In the genomic region with DNA sequence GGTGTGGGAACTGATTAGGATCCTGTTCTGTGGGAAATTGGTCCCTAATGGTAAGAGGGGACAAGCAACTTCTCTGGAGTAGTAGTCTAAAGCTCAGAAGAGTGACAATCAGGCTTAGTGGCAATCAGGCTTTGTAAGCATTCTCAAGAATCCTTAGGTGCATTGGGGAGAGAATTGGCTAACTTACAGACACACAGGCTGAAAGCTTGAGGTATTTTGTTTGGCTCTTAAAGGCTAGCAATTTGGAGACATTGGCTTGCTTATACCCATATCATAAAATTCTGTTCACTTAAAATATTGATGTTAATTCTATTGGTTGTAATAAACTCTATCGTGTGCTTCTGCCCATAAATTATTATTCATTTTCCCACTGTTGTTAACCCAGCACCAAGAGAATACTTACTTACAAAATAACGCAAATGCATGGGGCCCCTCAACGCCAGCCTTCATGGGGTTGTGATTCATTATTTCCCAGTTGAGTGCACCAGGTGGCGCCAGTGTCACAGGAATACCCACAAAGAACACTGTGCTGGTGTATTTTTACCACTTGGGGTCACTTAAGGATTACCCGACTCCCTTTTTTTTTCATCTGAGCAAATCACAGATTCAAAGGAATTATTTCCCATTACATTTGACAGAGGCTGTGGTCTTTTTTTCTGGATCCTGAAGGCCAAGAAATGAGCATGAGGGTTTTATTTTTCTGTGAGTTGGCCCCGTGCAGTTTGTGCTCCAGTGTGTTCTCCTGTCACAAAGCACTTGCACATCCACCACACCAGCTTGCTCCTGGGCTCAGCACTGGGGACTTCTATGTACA, we compare ENCODE assay signal across 8 cellular contexts. TPM values are rescaled to one million over a fixed set of nuclear protein-coding genes. Genes with fewer than 3 reads are reported as not detected.
DNase-seq lines count a peak whose midpoint lies in the region; ATAC-seq and TF ChIP-seq lines count a peak whose summit lies in the region.

No MANE protein-coding gene starts in this region.

- peak; percentile 90 for TF ChIP-seq CTCF in psoas muscle (IDR thresholded peaks at IDR 0.05)

- 2 to 5% (median 3%) methylated on average over 6 of the region's 6 CpGs for WGBS in psoas muscle, 3 donors

- H3K27ac Mint-ChIP-seq in activated naive CD4-positive, alpha-beta T cell treated with anti-CD3 and anti-CD28 coated beads, Interleukin-2, amount 10 ng/mL, durations not matched to agents 7 days and 5 days: peak overlapping the region; percentile 55

- CTCF ChIA-PET in activated naive CD4-positive, alpha-beta T cell treated with anti-CD3 and anti-CD28 coated beads, Interleukin-2, amount 10 ng/mL, durations not matched to agents 7 days and 5 days (lab: Charles Lee): interaction anchor here (0.9 to 2.0 kb wide), 4 partner anchors 9 to 645 kb away, joined by 3 to 6 read pairs (median 6); no protein-coding TSS in a partner anchor

- H3K36me3 Mint-ChIP-seq in activated naive CD4-positive, alpha-beta T cell treated with anti-CD3 and anti-CD28 coated beads, Interleukin-2, amount 10 ng/mL, durations not matched to agents 7 days and 5 days: peaks cover 31% of the 10 kb centered on the region

- peaks cover 11% of the 10 kb centered on the region for H3K4me1 ChIP-seq in psoas muscle

- H3K9me3 Mint-ChIP-seq in activated naive CD4-positive, alpha-beta T cell treated with anti-CD3 and anti-CD28 coated beads, Interleukin-2, amount 10 ng/mL, durations not matched to agents 7 days and 5 days: peaks cover 6% of the 10 kb centered on the region

- no peaks in the 10 kb centered on the region for H3K27me3 ChIP-seq in psoas muscle (ENCODE audit: insufficient read depth in 3 of 3, low read length in 2 of 3)

- no peak overlapping the region for H3K4me3 ChIP-seq in psoas muscle

- H3K27ac ChIP-seq in psoas muscle: no peak overlapping the region

- ATAC-seq in GM21381 (IDR thresholded peaks at IDR 0.05; ENCODE audit: unreplicated experiment): peak; percentile 92
- peak; percentile 71 to 96 (median 85) for ATAC-seq in psoas muscle

- DNase-seq in EL: peak; percentile 67
- peak; percentile 56 for DNase-seq in HPDE6-E6E7 (ENCODE audit: extremely low spot score)
- DNase-seq in RKO (ENCODE audit: low spot score): peak; percentile 75
- peak; percentile 70 for DNase-seq in activated naive CD4-positive, alpha-beta T cell treated with anti-CD3 and anti-CD28 coated beads, Interleukin-2, amount 10 ng/mL, durations not matched to agents 7 days and 5 days
- peak; percentile 58 to 94 (median 86) for DNase-seq in head of caudate nucleus
- peak; percentile 66 to 78 for DNase-seq in psoas muscle
- no peak for DNase-seq in cortex of kidney (lab: John Stamatoyannopoulos, UW)

- peaks cover 3 to 54% of the 10 kb centered on the region in 2 donors for H3K36me3 ChIP-seq in psoas muscle (ENCODE audit: insufficient read depth in 1 of 2, low read depth in 1 of 2)

- no peaks in the 10 kb centered on the region for H3K27me3 Mint-ChIP-seq in activated naive CD4-positive, alpha-beta T cell treated with anti-CD3 and anti-CD28 coated beads, Interleukin-2, amount 10 ng/mL, durations not matched to agents 7 days and 5 days

- H3K4me3 Mint-ChIP-seq in activated naive CD4-positive, alpha-beta T cell treated with anti-CD3 and anti-CD28 coated beads, Interleukin-2, amount 10 ng/mL, durations not matched to agents 7 days and 5 days: no peak overlapping the region

- intact Hi-C loops in head of caudate nucleus (cut with DNase I) (loop anchor here (5.0 to 10.0 kb wide), 4 partner anchors 305 to 1118 kb away; a partner anchor contains a TSS), psoas muscle (cut with DNase I) (loop anchor here (2.0 to 10.0 kb wide), 8 partner anchors 278 to 968 kb away; a partner anchor contains a TSS)

- H3K4me1 Mint-ChIP-seq in activated naive CD4-positive, alpha-beta T cell treated with anti-CD3 and anti-CD28 coated beads, Interleukin-2, amount 10 ng/mL, durations not matched to agents 7 days and 5 days: no peaks in the 10 kb centered on the region

- H3K9me3 ChIP-seq in psoas muscle: no peaks in the 10 kb centered on the region

RNA-seq across cellular contexts. Expression of a gene that starts 45.5 kb away (rescaled TPM):
- 100 to 1,000 TPM; 116 to 143 (median 132) TPM for total RNA-seq in psoas muscle
- polyA plus RNA-seq in psoas muscle: 100 to 1,000 TPM; 121 to 166 (median 132) TPM
